11 cellular contexts compared by ENCODE assay signal in the genomic region with DNA sequence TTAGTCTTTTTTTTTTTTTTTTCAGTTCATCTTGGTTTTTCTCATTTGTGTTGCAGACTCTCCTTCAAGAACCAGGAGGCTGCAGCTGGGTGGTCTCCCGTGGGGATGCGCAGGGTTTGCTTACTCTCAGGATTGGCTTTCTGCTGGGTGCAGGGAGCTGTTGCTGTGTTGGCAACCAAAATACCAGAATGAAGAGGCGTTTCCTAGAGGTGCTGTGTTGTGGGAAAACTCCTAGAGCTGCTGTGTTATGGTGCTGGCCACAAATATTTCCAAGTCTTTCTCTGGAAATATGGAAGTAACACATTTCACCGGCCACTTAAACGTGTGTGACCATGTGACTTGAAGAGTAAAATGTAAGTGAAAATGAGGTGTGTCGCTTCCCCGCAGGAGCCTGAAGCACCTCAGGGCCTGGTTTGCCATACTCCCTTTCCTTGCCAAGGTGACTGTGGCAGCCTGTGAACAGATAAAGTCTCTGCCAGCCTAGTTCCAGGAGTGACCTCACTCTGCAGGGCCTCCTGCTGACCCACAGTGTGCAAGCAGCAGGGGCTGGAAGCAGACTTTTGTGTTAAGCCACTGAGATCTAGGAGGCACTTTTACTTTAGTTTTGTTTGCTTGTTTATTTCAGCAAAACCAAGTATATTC.
"Had no signal": no experiment of that assay in that cellular context is flagged by ENCODE, and none has a peak within 500 bp of the region (broad histone marks: within the 10 kb centered on the region; RNA-seq: fewer than 3 reads in every experiment).

No MANE protein-coding gene starts in this region.

- H3K27ac ChIP-seq: adrenal gland, dorsolateral prefrontal cortex, esophagus muscularis mucosa, ovary had no signal

- DNase-seq: activated CD4-positive, alpha-beta T cell treated with anti-CD3 and anti-CD28 coated beads for 48 hours; activated naive CD4-positive, alpha-beta T cell treated with anti-CD3 and anti-CD28 coated beads, Interleukin-2, amount 50 U/mL, for 16 hours; activated T-cell treated with anti-CD3 and anti-CD28 coated beads, Interleukin-2, amount 50 U/mL, for 1 hour; glutamatergic neuron; ovary; small intestine; stimulated activated naive B cell treated with anti-CD40 and anti-IgM and Interleukin-4, amounts not matched to agents 10 μg/mL and 1 μg/mL and 100 μg/mL, for 72 hours; trophoblast cell had no signal

- H3K27me3 ChIP-seq: adrenal gland, dorsolateral prefrontal cortex, esophagus muscularis mucosa, ovary had no signal

- H3K4me3 ChIP-seq: adrenal gland, dorsolateral prefrontal cortex, esophagus muscularis mucosa, ovary had no signal

- ATAC-seq: stimulated activated naive B cell treated with anti-CD40 and anti-IgM and Interleukin-4, amounts not matched to agents 10 μg/mL and 1 μg/mL and 100 μg/mL, for 72 hours had no signal

- H3K36me3 ChIP-seq: adrenal gland, esophagus muscularis mucosa, ovary had no signal

- H3K9me3 ChIP-seq: adrenal gland, esophagus muscularis mucosa, ovary had no signal
